In the genomic region with DNA sequence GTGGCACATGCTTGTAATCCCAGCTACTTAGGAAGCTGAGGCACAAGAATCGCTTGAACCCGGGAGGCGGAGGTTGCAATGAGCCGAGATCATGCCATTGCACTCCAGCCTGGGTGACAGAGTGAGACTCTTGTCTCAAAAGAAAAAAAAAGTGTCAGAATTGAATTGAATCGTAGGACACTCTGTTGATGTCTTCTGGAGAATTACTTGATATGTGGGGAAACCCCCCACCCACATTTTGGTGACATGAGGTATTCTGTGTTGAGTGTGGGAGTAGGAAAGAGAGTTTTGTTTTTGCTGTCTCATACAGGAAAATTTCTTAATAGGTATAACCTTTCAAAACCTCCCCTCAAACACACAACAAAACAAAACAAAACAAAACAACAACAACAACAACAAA, we compare ENCODE assay signal across 13 cellular contexts.
DNase-seq lines count a peak whose midpoint lies in the region; ATAC-seq and TF ChIP-seq lines count a peak whose summit lies in the region.
"Had no signal": no experiment of that assay in that cellular context is flagged by ENCODE, and none has a peak within 500 bp of the region (broad histone marks: within the 10 kb centered on the region; RNA-seq: fewer than 3 reads in every experiment).

No MANE protein-coding gene starts in this region.

- H3K36me3 Mint-ChIP-seq in activated CD4-positive, alpha-beta T cell treated with anti-CD3 and anti-CD28 coated beads for 36 hours (ENCODE audit: low read depth) = no peaks in the 10 kb centered on the region
- H3K36me3 Mint-ChIP-seq in activated CD4-positive, alpha-beta T cell treated with anti-CD3 and anti-CD28 coated beads, Interleukin-2, amount 10 ng/mL, durations not matched to agents 7 days and 5 days (ENCODE audit: low read depth) = no peaks in the 10 kb centered on the region
- H3K36me3 Mint-ChIP-seq in nephron progenitor cell (ENCODE audit: low read depth) = peaks cover 17% of the 10 kb centered on the region

- H3K9me3 Mint-ChIP-seq in activated CD4-positive, alpha-beta T cell treated with anti-CD3 and anti-CD28 coated beads for 36 hours (ENCODE audit: low read depth) = peaks cover 2% of the 10 kb centered on the region
- H3K9me3 Mint-ChIP-seq in activated CD4-positive, alpha-beta T cell treated with anti-CD3 and anti-CD28 coated beads, Interleukin-2, amount 10 ng/mL, durations not matched to agents 7 days and 5 days = peaks cover 10% of the 10 kb centered on the region
- H3K9me3 Mint-ChIP-seq in nephron progenitor cell = peaks cover 29% of the 10 kb centered on the region
- H3K9me3 Mint-ChIP-seq: effector memory CD8-positive, alpha-beta T cell had no signal

- no peak overlapping the region for H3K4me3 Mint-ChIP-seq in activated CD4-positive, alpha-beta T cell treated with anti-CD3 and anti-CD28 coated beads for 36 hours
- no peak overlapping the region for H3K4me3 Mint-ChIP-seq in activated CD4-positive, alpha-beta T cell treated with anti-CD3 and anti-CD28 coated beads, Interleukin-2, amount 10 ng/mL, durations not matched to agents 7 days and 5 days
- H3K4me3 Mint-ChIP-seq in nephron progenitor cell = no peak overlapping the region
- H3K4me3 Mint-ChIP-seq: effector memory CD8-positive, alpha-beta T cell had no signal

- no peak for TF ChIP-seq CTCF in nephron progenitor cell (IDR thresholded peaks at IDR 0.05)

- CTCF ChIA-PET in activated CD4-positive, alpha-beta T cell treated with anti-CD3 and anti-CD28 coated beads for 36 hours (lab: Charles Lee) = interaction anchor here (1.2 kb wide), 1 partner anchor 14 kb away, joined by 3 read pairs; no protein-coding TSS in a partner anchor
- CTCF ChIA-PET in activated CD4-positive, alpha-beta T cell treated with anti-CD3 and anti-CD28 coated beads, Interleukin-2, amount 10 ng/mL, durations not matched to agents 7 days and 5 days (lab: Charles Lee) = no interaction called here

- POLR2A ChIA-PET in activated CD4-positive, alpha-beta T cell treated with anti-CD3 and anti-CD28 coated beads for 36 hours (lab: Charles Lee) = no interaction called here
- POLR2A ChIA-PET in activated CD4-positive, alpha-beta T cell treated with anti-CD3 and anti-CD28 coated beads, Interleukin-2, amount 10 ng/mL, durations not matched to agents 7 days and 5 days (lab: Charles Lee) = no interaction called here

- peaks cover 22% of the 10 kb centered on the region for H3K4me1 Mint-ChIP-seq in activated CD4-positive, alpha-beta T cell treated with anti-CD3 and anti-CD28 coated beads for 36 hours
- H3K4me1 Mint-ChIP-seq in activated CD4-positive, alpha-beta T cell treated with anti-CD3 and anti-CD28 coated beads, Interleukin-2, amount 10 ng/mL, durations not matched to agents 7 days and 5 days = no peaks in the 10 kb centered on the region
- H3K4me1 Mint-ChIP-seq in nephron progenitor cell = peaks cover 17% of the 10 kb centered on the region

- intact Hi-C loops in activated CD4-positive, alpha-beta T cell treated with anti-CD3 and anti-CD28 coated beads for 36 hours (cut with DNase I, micrococcal nuclease) = loop anchor here (1.0 to 10.0 kb wide), 5 partner anchors 12 to 573 kb away; no protein-coding TSS in a partner anchor

- peak; percentile 92 for ATAC-seq in activated CD4-positive, alpha-beta T cell treated with anti-CD3 and anti-CD28 coated beads for 36 hours
- ATAC-seq: effector memory CD8-positive, alpha-beta T cell; right cardiac atrium had no signal

- DNase-seq in activated CD4-positive, alpha-beta T cell treated with anti-CD3 and anti-CD28 coated beads for 36 hours = peak; percentile 80
- DNase-seq in activated CD4-positive, alpha-beta T cell treated with anti-CD3 and anti-CD28 coated beads, Interleukin-2, amount 10 ng/mL, durations not matched to agents 7 days and 5 days = no peak
- DNase-seq in activated T-cell treated with anti-CD3 and anti-CD28 coated beads for 4 hours (peak; percentile 15), NCI-H345 treated with DMSO at 0.1 percent for 48 hours (lab: John Stamatoyannopoulos, UW; ENCODE audit: unreplicated experiment) (no peak), MV-4-11 (lab: John Stamatoyannopoulos, UW) (no peak), nephron progenitor cell (no peak)
- DNase-seq in stimulated activated CD4-positive, alpha-beta T cell treated with anti-CD3 and anti-CD28 coated beads, Interleukin-12 subunit alpha, Interleukin-12 subunit beta, amount 100 ng/mL, for 4 hours = peak; percentile 23
- DNase-seq in stimulated activated CD8-positive, alpha-beta memory T cell treated with anti-CD3 and anti-CD28 coated beads, Interleukin-4, amount 100 ng/mL, for 24 hours (ENCODE audit: low read depth) = peak; percentile 38
- DNase-seq: activated CD4-positive, CD25-positive, alpha-beta regulatory T cell; effector memory CD8-positive, alpha-beta T cell; kidney; midbrain; right cardiac atrium had no signal

- H3K27me3 Mint-ChIP-seq in activated CD4-positive, alpha-beta T cell treated with anti-CD3 and anti-CD28 coated beads for 36 hours = peaks cover 29% of the 10 kb centered on the region
- H3K27me3 Mint-ChIP-seq in activated CD4-positive, alpha-beta T cell treated with anti-CD3 and anti-CD28 coated beads, Interleukin-2, amount 10 ng/mL, durations not matched to agents 7 days and 5 days = peaks cover 13% of the 10 kb centered on the region
- peaks cover 13% of the 10 kb centered on the region for H3K27me3 Mint-ChIP-seq in nephron progenitor cell (ENCODE audit: low read depth, poor library complexity)

- no peak overlapping the region for H3K27ac Mint-ChIP-seq in activated CD4-positive, alpha-beta T cell treated with anti-CD3 and anti-CD28 coated beads for 36 hours
- H3K27ac Mint-ChIP-seq in activated CD4-positive, alpha-beta T cell treated with anti-CD3 and anti-CD28 coated beads, Interleukin-2, amount 10 ng/mL, durations not matched to agents 7 days and 5 days = no peak overlapping the region
- no peak overlapping the region for H3K27ac Mint-ChIP-seq in nephron progenitor cell
- H3K27ac Mint-ChIP-seq: effector memory CD8-positive, alpha-beta T cell had no signal

Comparison
In these comparisons a context has a peak if more than half of its experiments do, and no peak if none do; other contexts are left out.
1. DNase-seq: peak in activated CD4-positive, alpha-beta T cell treated with anti-CD3 and anti-CD28 coated beads for 36 hours (single experiment), activated T-cell treated with anti-CD3 and anti-CD28 coated beads for 4 hours (single experiment), stimulated activated CD4-positive, alpha-beta T cell treated with anti-CD3 and anti-CD28 coated beads, Interleukin-12 subunit alpha, Interleukin-12 subunit beta, amount 100 ng/mL, for 4 hours (single experiment) and stimulated activated CD8-positive, alpha-beta memory T cell treated with anti-CD3 and anti-CD28 coated beads, Interleukin-4, amount 100 ng/mL, for 24 hours (single experiment); none in activated CD4-positive, alpha-beta T cell treated with anti-CD3 and anti-CD28 coated beads, Interleukin-2, amount 10 ng/mL, durations not matched to agents 7 days and 5 days (single experiment), NCI-H345 treated with DMSO at 0.1 percent for 48 hours (single experiment), MV-4-11 (single experiment) and nephron progenitor cell (single experiment).